In the genomic region with DNA sequence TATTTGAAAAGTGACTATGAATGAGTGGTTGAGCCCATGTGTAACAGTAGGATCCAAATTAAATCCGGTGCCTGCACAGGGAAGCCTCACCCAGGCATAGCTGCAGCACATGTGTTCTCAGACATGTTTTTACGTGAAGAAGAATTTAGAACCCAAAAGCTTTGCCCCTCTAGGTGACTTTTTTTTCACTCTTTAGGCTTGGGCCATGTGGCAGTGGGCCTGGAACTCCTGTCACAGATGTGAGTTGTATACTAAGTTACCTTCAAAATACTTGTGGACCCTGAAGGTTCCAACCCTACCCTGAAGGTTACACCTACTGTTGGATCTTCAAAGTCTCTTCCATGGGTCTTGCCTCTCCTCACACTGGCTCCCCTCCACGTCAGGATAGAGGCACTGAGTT, we compare ENCODE assay signal across 16 cellular contexts.
A peak's percentile ranks its signal among the peaks of the same experiment; 100 is the strongest.
DNase-seq lines count a peak whose midpoint lies in the region; ATAC-seq and TF ChIP-seq lines count a peak whose summit lies in the region.
"Had no signal": no experiment of that assay in that cellular context is flagged by ENCODE, and none has a peak within 500 bp of the region (broad histone marks: within the 10 kb centered on the region; RNA-seq: fewer than 3 reads in every experiment).

No MANE protein-coding gene starts in this region.

- POLR2A ChIA-PET in activated CD8-positive, alpha-beta T cell treated with anti-CD3 and anti-CD28 coated beads for 36 hours (lab: Charles Lee), result no interaction called here

- no peak overlapping the region for H3K23ac ChIP-seq in H9 (ENCODE audit: insufficient read length, low read depth, low read length)

- no peak overlapping the region for H2BK12ac ChIP-seq in H9 (ENCODE audit: insufficient read length, low read depth, low read length)

- CTCF ChIA-PET in activated CD8-positive, alpha-beta T cell treated with anti-CD3 and anti-CD28 coated beads for 36 hours (lab: Charles Lee), result no interaction called here

- no peak overlapping the region for H2BK5ac ChIP-seq in H9 (ENCODE audit: insufficient read length, low read length)

- peak overlapping the region in 2 of 3 experiments; percentile 56 to 65; a peak in 3 of 7 replicates for H3K27ac Mint-ChIP-seq in H9
- H3K27ac Mint-ChIP-seq in nephron, result peak overlapping the region; percentile 33 to 83 (median 77)
- no peak overlapping the region for H3K27ac Mint-ChIP-seq in activated CD8-positive, alpha-beta T cell treated with anti-CD3 and anti-CD28 coated beads for 36 hours
- H3K27ac Mint-ChIP-seq: CD4-positive, alpha-beta memory T cell had no signal

- peaks cover 3% of the 10 kb centered on the region; the same call in 1 of the 2 replicates for H3K4me1 ChIP-seq in H9 (ENCODE audit: insufficient read depth, low read length)
- H3K4me1 ChIP-seq in body of pancreas, result peaks cover 11% of the 10 kb centered on the region

- H2AFZ ChIP-seq in H9 (ENCODE audit: low read length), result no peak overlapping the region

- H3K9me3 ChIP-seq in H9 (ENCODE audit: control insufficient read depth, low read depth, low read length) (no peaks in the 10 kb centered on the region), body of pancreas (no peaks in the 10 kb centered on the region)

- no peaks in the 10 kb centered on the region for H3K79me2 ChIP-seq in H9 (ENCODE audit: insufficient read depth, low read length)

- H2BK15ac ChIP-seq in H9 (ENCODE audit: low read depth, low read length), result no peak overlapping the region

- no peaks in the 10 kb centered on the region for H3K36me3 ChIP-seq in body of pancreas (replicated peaks in 1 of 2; ENCODE audit: insufficient read depth in 1 of 2, low read depth in 2 of 2)

- H2BK120ac ChIP-seq in H9 (ENCODE audit: low read depth, low read length, poor library complexity, severe bottlenecking), result no peak overlapping the region

- TF ChIP-seq POLR2A in body of pancreas (IDR thresholded peaks at IDR 0.05), result no peak

- H3K36me3 Mint-ChIP-seq in H9 (ENCODE audit: insufficient read depth in 1 of 3, low read depth in 3 of 3), result peaks cover 2 to 6% (median 3%) of the 10 kb centered on the region in 3 experiments; a peak in 4 of 7 replicates
- H3K36me3 Mint-ChIP-seq in nephron (ENCODE audit: low read depth), result peaks cover 7% of the 10 kb centered on the region
- H3K36me3 Mint-ChIP-seq in activated CD8-positive, alpha-beta T cell treated with anti-CD3 and anti-CD28 coated beads for 36 hours (ENCODE audit: low read depth), result no peaks in the 10 kb centered on the region
- H3K36me3 Mint-ChIP-seq: CD4-positive, alpha-beta memory T cell had no signal

- H3K56ac ChIP-seq in H9 (ENCODE audit: insufficient read length, low read depth, low read length), result no peak overlapping the region

- no CpG with 5 or more reads among the region's 3 CpGs for WGBS in H9 (ENCODE audit: extremely low coverage, insufficient read length, low lambda C conversion rate)
- WGBS in body of pancreas, 2 donors, result 79 to 91% methylated on average over 3 of the region's 3 CpGs

- H3K4me2 ChIP-seq in H9 (ENCODE audit: insufficient read depth, insufficient read length, low read length), result no peak overlapping the region

- no peak overlapping the region for H3K4me3 Mint-ChIP-seq in H9
- peak overlapping the region in 1 of 3 experiments; percentile 8 for H3K4me3 Mint-ChIP-seq in nephron
- no peak overlapping the region for H3K4me3 Mint-ChIP-seq in activated CD8-positive, alpha-beta T cell treated with anti-CD3 and anti-CD28 coated beads for 36 hours
- H3K4me3 Mint-ChIP-seq: CD4-positive, alpha-beta memory T cell had no signal

- peaks cover 8% of the 10 kb centered on the region in 2 experiments; a peak in 4 of 5 replicates for H3K9me3 Mint-ChIP-seq in H9
- no peaks in the 10 kb centered on the region for H3K9me3 Mint-ChIP-seq in nephron
- H3K9me3 Mint-ChIP-seq in activated CD8-positive, alpha-beta T cell treated with anti-CD3 and anti-CD28 coated beads for 36 hours, result peaks cover 7% of the 10 kb centered on the region

- H4K8ac ChIP-seq in H9 (replicated peaks; ENCODE audit: insufficient read length, low read depth, low read length), result no peak overlapping the region

- no peak overlapping the region for H2BK20ac ChIP-seq in H9 (ENCODE audit: low read depth, low read length, poor library complexity, severe bottlenecking)

- no peaks in the 10 kb centered on the region for H4K20me1 ChIP-seq in H9 (ENCODE audit: control insufficient read depth, insufficient read depth, insufficient read length)

- H3K27me3 ChIP-seq in H9 (ENCODE audit: insufficient read depth, low read length), result no peaks in the 10 kb centered on the region
- H3K27me3 ChIP-seq in body of pancreas, result no peaks in the 10 kb centered on the region

- no peak overlapping the region for H4K91ac ChIP-seq in H9 (ENCODE audit: insufficient read length, low read depth, low read length)

- DNase-seq in H9 (no peak), body of pancreas (no peak), NCI-H1417 treated with DMSO at 0.1 percent for 48 hours (lab: John Stamatoyannopoulos, UW) (no peak), NCI-H446 (lab: John Stamatoyannopoulos, UW) (no peak)
- DNase-seq in activated CD8-positive, alpha-beta T cell treated with anti-CD3 and anti-CD28 coated beads for 36 hours, result no peak
- DNase-seq: C1 segment of cervical spinal cord; Calu3; CD4-positive, alpha-beta memory T cell; COR-L47; DMS53; DMS79 treated with DMSO at 0.1 percent for 48 hours; GF-D8; GOT3; H7 had no signal

- H3T11ph ChIP-seq in H9 (ENCODE audit: low read length), result no peak overlapping the region

- no peak overlapping the region for H4K5ac ChIP-seq in H9 (ENCODE audit: insufficient read length, low read depth, low read length)

- TF ChIP-seq CTCF in H9 (conservative IDR thresholded peaks at IDR 0.05) (no peak), body of pancreas (IDR thresholded peaks at IDR 0.05) (no peak), nephron (IDR thresholded peaks at IDR 0.05; ENCODE audit: unreplicated experiment in 3 of 3) (no peak)
- TF ChIP-seq CTCF in activated CD8-positive, alpha-beta T cell treated with anti-CD3 and anti-CD28 coated beads for 36 hours (IDR thresholded peaks at IDR 0.05), result no peak

- ATAC-seq in body of pancreas, result peak; percentile 20
- no peak for ATAC-seq in activated CD8-positive, alpha-beta T cell treated with anti-CD3 and anti-CD28 coated beads for 36 hours
- ATAC-seq: HCT116 had no signal

- no peak overlapping the region for H3K4me3 ChIP-seq in body of pancreas

- H3K27ac ChIP-seq in H9 (ENCODE audit: insufficient read length, low read depth, low read length) (no peak overlapping the region), body of pancreas (no peak overlapping the region)

- H3K79me1 ChIP-seq in H9 (ENCODE audit: insufficient read depth, low read depth, low read length, poor library complexity, severe bottlenecking), result no peaks in the 10 kb centered on the region

- no peak overlapping the region for H3K4ac ChIP-seq in H9 (ENCODE audit: low read depth, low read length)

- no peak overlapping the region for H3K9ac ChIP-seq in H9 (ENCODE audit: extremely low read depth, insufficient read length, low read length)

- H3K27me3 Mint-ChIP-seq in H9 (ENCODE audit: low read depth) (no peaks in the 10 kb centered on the region; the same call in 1 of the 2 replicates), nephron (ENCODE audit: low read depth) (peaks cover 7% of the 10 kb centered on the region)
- peaks cover 3% of the 10 kb centered on the region for H3K27me3 Mint-ChIP-seq in activated CD8-positive, alpha-beta T cell treated with anti-CD3 and anti-CD28 coated beads for 36 hours

- no peaks in the 10 kb centered on the region for H3K23me2 ChIP-seq in H9 (ENCODE audit: insufficient read length, low read depth, low read length, poor library complexity, severe bottlenecking)

- H3K14ac ChIP-seq in H9 (ENCODE audit: insufficient read depth, low read length), result no peak overlapping the region

- intact Hi-C loops in body of pancreas (cut with DNase I), result no loop called here
- intact Hi-C loops in activated CD8-positive, alpha-beta T cell treated with anti-CD3 and anti-CD28 coated beads for 36 hours (cut with micrococcal nuclease), result no loop called here

- H3K4me1 Mint-ChIP-seq in H9 (peaks cover 16% of the 10 kb centered on the region in 2 experiments), nephron (peaks cover 68% of the 10 kb centered on the region)
- no peaks in the 10 kb centered on the region for H3K4me1 Mint-ChIP-seq in activated CD8-positive, alpha-beta T cell treated with anti-CD3 and anti-CD28 coated beads for 36 hours (ENCODE audit: low read depth)
- H3K4me1 Mint-ChIP-seq: CD4-positive, alpha-beta memory T cell had no signal

- H3K18ac ChIP-seq in H9 (ENCODE audit: insufficient read length, low read depth, low read length), result no peak overlapping the region

- no peak overlapping the region for H2AK5ac ChIP-seq in H9 (ENCODE audit: insufficient read length, low read length)
